ENCODE assay signal across 8 cellular contexts in the genomic region with DNA sequence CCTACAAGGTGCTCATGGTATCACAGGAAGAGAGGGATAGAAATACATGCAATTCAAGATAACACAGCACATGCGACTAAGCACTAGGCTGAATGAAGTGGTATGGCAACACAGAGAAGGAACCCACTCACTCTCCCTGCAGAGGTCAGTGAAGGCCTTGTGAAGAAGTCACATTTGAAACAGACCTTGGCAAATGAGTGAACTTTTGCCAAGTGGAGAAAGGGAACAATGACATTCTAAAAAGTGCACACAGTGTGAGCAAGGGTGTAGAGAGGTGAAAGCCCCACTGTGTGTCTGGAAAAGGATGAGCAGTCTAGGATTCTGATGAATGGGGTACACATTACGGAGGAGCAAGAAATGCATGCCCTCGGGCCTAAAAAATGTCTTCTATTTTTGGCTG. TPM values are rescaled to one million over a fixed set of nuclear protein-coding genes. Genes with fewer than 3 reads are reported as not detected.
DNase-seq lines count a peak whose midpoint lies in the region; ATAC-seq and TF ChIP-seq lines count a peak whose summit lies in the region.

No MANE protein-coding gene starts in this region.

- DNase-seq in ACHN: peak; percentile 22
- DNase-seq in SJSA1 (ENCODE audit: low read depth in 1 of 2, low spot score in 2 of 2): no peak
- no peak for DNase-seq in esophagus squamous epithelium (lab: John Stamatoyannopoulos, UW)
- DNase-seq in sciatic nerve (ENCODE audit: low spot score): no peak
- DNase-seq in COLO829 (ENCODE audit: low spot score): no peak
- no peak for DNase-seq in Calu3

- no TSS peak for BruUV-seq in Calu3 (replicated peaks; lab: Mats Ljungman, UMichigan)

- H3K9me3 ChIP-seq in SJSA1 (replicated peaks) (no peaks in the 10 kb centered on the region; the same call in 1 of the 2 replicates), esophagus squamous epithelium (no peaks in the 10 kb centered on the region)

- in situ Hi-C loops in ACHN (cut with HindIII; ENCODE audit: low pct_ligation_motif_present, low pct_unique_long_range_greater_than_20kb, low sequenced_read_pairs): no loop called here

- WGBS in esophagus squamous epithelium, 2 donors: 30 to 45% methylated on average over 3 of the region's 3 CpGs

- ATAC-seq in GM21447 (IDR thresholded peaks at IDR 0.05; ENCODE audit: unreplicated experiment) (peak; percentile 38), sciatic nerve (peak; percentile 14), GM19328 (IDR thresholded peaks at IDR 0.05; ENCODE audit: unreplicated experiment) (no peak)

- H3K27ac ChIP-seq in SJSA1 (peak overlapping the region; percentile 72), esophagus squamous epithelium (peak overlapping the region; percentile 64 to 89 (median 86))

- H3K4me3 ChIP-seq in SJSA1 (no peak overlapping the region), esophagus squamous epithelium (peak overlapping the region in 1 of 4 donors; percentile 53)

- H3K9me3 Mint-ChIP-seq in Calu3 (ENCODE audit: low read depth, unreplicated experiment): no peaks in the 10 kb centered on the region

- TF ChIP-seq CTCF in esophagus squamous epithelium (IDR thresholded peaks at IDR 0.05) (peak in 1 of 6 experiments; percentile 12), Calu3 (IDR thresholded peaks at IDR 0.05; ENCODE audit: unreplicated experiment) (no peak)

- no peak for TF ChIP-seq POLR2A in esophagus squamous epithelium (IDR thresholded peaks at IDR 0.05)

- H3K27me3 ChIP-seq in SJSA1 (replicated peaks) (no peaks in the 10 kb centered on the region), esophagus squamous epithelium (no peaks in the 10 kb centered on the region)

- no peaks in the 10 kb centered on the region for H3K27me3 Mint-ChIP-seq in Calu3 (ENCODE audit: unreplicated experiment)

- intact Hi-C loops in esophagus squamous epithelium (cut with DNase I): no loop called here
- intact Hi-C loops in sciatic nerve (cut with DNase I): no loop called here
- intact Hi-C loops in Calu3 (cut with micrococcal nuclease; ENCODE audit: unreplicated experiment): no loop called here

- H3K4me3 Mint-ChIP-seq in Calu3 (ENCODE audit: low read depth, unreplicated experiment): no peak overlapping the region

- H3K36me3 ChIP-seq in SJSA1 (peaks cover 55% of the 10 kb centered on the region), esophagus squamous epithelium (peaks cover 0 to 12% (median 0%) of the 10 kb centered on the region in 3 donors)

- peaks cover 13% of the 10 kb centered on the region for H3K36me3 Mint-ChIP-seq in Calu3 (ENCODE audit: insufficient read depth, unreplicated experiment)

- H3K4me1 ChIP-seq in SJSA1 (replicated peaks) (peaks cover 52% of the 10 kb centered on the region), esophagus squamous epithelium (peaks cover 0 to 63% (median 29%) of the 10 kb centered on the region in 3 donors)

- CTCF ChIA-PET in Calu3 (lab: Charles Lee): no interaction called here

- peaks cover 23% of the 10 kb centered on the region for H3K4me1 Mint-ChIP-seq in Calu3 (ENCODE audit: low read depth, unreplicated experiment)

- no peak overlapping the region for H3K27ac Mint-ChIP-seq in Calu3 (ENCODE audit: unreplicated experiment)

RNA-seq across cellular contexts. Expression of a gene that starts 23.3 kb away (rescaled TPM):
- total RNA-seq in SJSA1 (2014; rRNA removed; shearing (Covaris generic)): 6.8 and 13.1 TPM in 2 replicates
- total RNA-seq in esophagus squamous epithelium: 10 to 100 TPM in 3 of 4 donors, 1 to 10 TPM in 1; 6.5 to 24.8 (median 15.2) TPM
- total RNA-seq in sciatic nerve: 79.1 TPM
- total RNA-seq in Calu3 (2022): 22.2 and 24.9 TPM in 2 replicates
